In the genomic region with DNA sequence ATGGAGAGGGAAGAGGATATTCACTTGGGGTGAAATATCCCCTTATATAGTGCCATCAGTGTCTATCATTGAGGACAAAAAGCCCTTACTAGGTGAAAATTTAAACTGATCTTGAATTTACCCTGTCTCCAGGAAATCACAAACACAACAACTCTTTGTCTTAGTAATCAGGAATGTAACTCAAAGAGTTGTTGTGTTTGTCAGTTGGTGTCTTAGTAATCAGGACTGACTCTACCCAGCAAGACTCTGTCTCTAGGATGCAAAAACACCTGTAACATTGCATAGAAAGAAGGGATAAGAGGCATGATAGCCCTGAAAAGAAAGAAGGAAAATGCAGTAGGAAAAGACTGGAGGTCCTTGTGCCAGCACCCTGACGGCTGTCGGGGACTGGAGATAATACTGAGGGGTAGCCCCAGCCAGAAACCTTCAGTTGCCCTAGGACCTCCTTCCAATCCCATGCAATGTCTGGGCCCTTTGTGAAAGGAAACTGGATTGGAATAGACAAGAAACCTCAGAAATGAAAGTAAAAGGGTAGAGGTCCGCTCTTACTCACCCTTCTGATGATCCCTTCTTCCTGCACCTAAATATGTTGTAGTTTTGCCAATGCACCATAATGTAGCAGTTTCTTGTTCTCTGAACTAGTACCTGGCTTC, we compare ENCODE assay signal across 8 cellular contexts. TPM values are rescaled to one million over a fixed set of nuclear protein-coding genes. Genes with fewer than 3 reads are reported as not detected.
A peak's percentile ranks its signal among the peaks of the same experiment; 100 is the strongest.
DNase-seq lines count a peak whose midpoint lies in the region; ATAC-seq and TF ChIP-seq lines count a peak whose summit lies in the region.
"Had no signal": no experiment of that assay in that cellular context is flagged by ENCODE, and none has a peak within 500 bp of the region (broad histone marks: within the 10 kb centered on the region; RNA-seq: fewer than 3 reads in every experiment).

No MANE protein-coding gene starts in this region.

- peaks cover 14% of the 10 kb centered on the region for H3K79me2 ChIP-seq in neural progenitor cell (ENCODE audit: low read depth)

- CTCF ChIA-PET in activated CD4-positive, alpha-beta memory T cell treated with anti-CD3 and anti-CD28 coated beads for 36 hours (lab: Charles Lee) = interaction anchor here (0.9 to 5.1 kb wide), 5 partner anchors 12 to 205 kb away, joined by 3 to 43 read pairs (median 4); no protein-coding TSS in a partner anchor
- CTCF ChIA-PET in naive thymus-derived CD4-positive, alpha-beta T cell (lab: Charles Lee) = interaction anchor here (0.5 to 1.7 kb wide), 4 partner anchors 12 to 275 kb away, joined by 3 to 7 read pairs (median 5); no protein-coding TSS in a partner anchor

- POLR2A ChIA-PET in activated CD4-positive, alpha-beta memory T cell treated with anti-CD3 and anti-CD28 coated beads for 36 hours (lab: Charles Lee) = no interaction called here
- POLR2A ChIA-PET in naive thymus-derived CD4-positive, alpha-beta T cell (lab: Charles Lee) = no interaction called here

- no peak for TF ChIP-seq CTCF in neural progenitor cell (IDR thresholded peaks at IDR 0.05)

- intact Hi-C loops in activated CD4-positive, alpha-beta memory T cell treated with anti-CD3 and anti-CD28 coated beads for 36 hours (cut with micrococcal nuclease) = loop anchor here (1.0 to 10.0 kb wide), 4 partner anchors 12 to 205 kb away; no protein-coding TSS in a partner anchor
- intact Hi-C loops in naive thymus-derived CD4-positive, alpha-beta T cell (cut with micrococcal nuclease) = loop anchor here (1.0 to 2.0 kb wide), 4 partner anchors 12 to 205 kb away; a partner anchor contains a TSS

- H2AFZ ChIP-seq in neural progenitor cell (replicated peaks) = no peak overlapping the region

- DNase-seq in activated CD4-positive, alpha-beta memory T cell treated with anti-CD3 and anti-CD28 coated beads for 36 hours = no peak
- no peak for DNase-seq in naive thymus-derived CD4-positive, alpha-beta T cell
- DNase-seq in neural progenitor cell (ENCODE audit: low spot score) = no peak
- no peak for DNase-seq in GM19240 (ENCODE audit: insufficient read length, low spot score)
- no peak for DNase-seq in stimulated activated CD4-positive, alpha-beta T cell treated with anti-CD3 and anti-CD28 coated beads, Interleukin-2, amount 100 ng/mL, for 24 hours

- H3K9me3 Mint-ChIP-seq in activated CD4-positive, alpha-beta memory T cell treated with anti-CD3 and anti-CD28 coated beads for 36 hours = peaks cover 29% of the 10 kb centered on the region
- H3K9me3 Mint-ChIP-seq in naive thymus-derived CD4-positive, alpha-beta T cell = peaks cover 0 to 35% (median 6%) of the 10 kb centered on the region in 11 donors
- peaks cover 10% of the 10 kb centered on the region for H3K9me3 Mint-ChIP-seq in neural progenitor cell

- peak overlapping the region; percentile 11 for H3K4me3 ChIP-seq in naive thymus-derived CD4-positive, alpha-beta T cell (ENCODE audit: low read length)
- no peak overlapping the region for H3K4me3 ChIP-seq in neural progenitor cell

- H3K4me1 ChIP-seq in naive thymus-derived CD4-positive, alpha-beta T cell (ENCODE audit: control insufficient read depth in 2 of 2, insufficient read depth in 2 of 2, low read length in 2 of 2) = peaks cover 0 to 6% of the 10 kb centered on the region in 2 donors
- H3K4me1 ChIP-seq in neural progenitor cell = no peaks in the 10 kb centered on the region

- H3K9me3 ChIP-seq in naive thymus-derived CD4-positive, alpha-beta T cell (ENCODE audit: control insufficient read depth in 2 of 3, low read length in 3 of 3) = peaks cover 0 to 11% (median 0%) of the 10 kb centered on the region in 3 experiments
- H3K9me3 ChIP-seq in neural progenitor cell (ENCODE audit: low read depth) = peaks cover 24% of the 10 kb centered on the region

- no peak overlapping the region for H3K9ac ChIP-seq in neural progenitor cell

- no peak overlapping the region for H3K4me2 ChIP-seq in neural progenitor cell

- no peaks in the 10 kb centered on the region for H3K36me3 ChIP-seq in naive thymus-derived CD4-positive, alpha-beta T cell (ENCODE audit: control insufficient read depth in 2 of 3, insufficient read depth in 3 of 3, low read length in 3 of 3)
- H3K36me3 ChIP-seq in neural progenitor cell = peaks cover 21% of the 10 kb centered on the region

- H3K27me3 ChIP-seq in naive thymus-derived CD4-positive, alpha-beta T cell (ENCODE audit: control insufficient read depth in 2 of 2, insufficient read depth in 2 of 2, low read length in 2 of 2) = no peaks in the 10 kb centered on the region
- H3K27me3 ChIP-seq in neural progenitor cell = no peaks in the 10 kb centered on the region

- H3K27me3 Mint-ChIP-seq in activated CD4-positive, alpha-beta memory T cell treated with anti-CD3 and anti-CD28 coated beads for 36 hours = no peaks in the 10 kb centered on the region
- H3K27me3 Mint-ChIP-seq in naive thymus-derived CD4-positive, alpha-beta T cell = no peaks in the 10 kb centered on the region
- no peaks in the 10 kb centered on the region for H3K27me3 Mint-ChIP-seq in neural progenitor cell (ENCODE audit: insufficient read depth, low read depth)
- H3K27me3 Mint-ChIP-seq: naive B cell had no signal

- H3K4me3 Mint-ChIP-seq in activated CD4-positive, alpha-beta memory T cell treated with anti-CD3 and anti-CD28 coated beads for 36 hours = peak overlapping the region; percentile 45
- H3K4me3 Mint-ChIP-seq in naive thymus-derived CD4-positive, alpha-beta T cell = peak overlapping the region; percentile 40 to 83 (median 64)
- H3K4me3 Mint-ChIP-seq in neural progenitor cell = no peak overlapping the region
- H3K4me3 Mint-ChIP-seq: naive B cell had no signal

- H3K27ac ChIP-seq in naive thymus-derived CD4-positive, alpha-beta T cell (ENCODE audit: low read depth, low read length) = no peak overlapping the region
- H3K27ac ChIP-seq in neural progenitor cell = no peak overlapping the region

- peaks cover 14% of the 10 kb centered on the region for H3K36me3 Mint-ChIP-seq in activated CD4-positive, alpha-beta memory T cell treated with anti-CD3 and anti-CD28 coated beads for 36 hours
- H3K36me3 Mint-ChIP-seq in naive thymus-derived CD4-positive, alpha-beta T cell = peaks cover 0 to 23% (median 16%) of the 10 kb centered on the region in 5 donors
- H3K36me3 Mint-ChIP-seq in neural progenitor cell = peaks cover 9% of the 10 kb centered on the region

- H3K27ac Mint-ChIP-seq in activated CD4-positive, alpha-beta memory T cell treated with anti-CD3 and anti-CD28 coated beads for 36 hours = peak overlapping the region; percentile 40
- peak overlapping the region in 7 of 9 donors; percentile 0 to 81 (median 23) for H3K27ac Mint-ChIP-seq in naive thymus-derived CD4-positive, alpha-beta T cell
- no peak overlapping the region for H3K27ac Mint-ChIP-seq in neural progenitor cell

- H3F3A ChIP-seq in neural progenitor cell (ENCODE audit: low read depth) = no peaks in the 10 kb centered on the region

- ATAC-seq in GM18870 (IDR thresholded peaks at IDR 0.05; ENCODE audit: unreplicated experiment) = peak; percentile 44
- peak; percentile 16 for ATAC-seq in HG02678 (IDR thresholded peaks at IDR 0.05; ENCODE audit: unreplicated experiment)
- no peak for ATAC-seq in naive thymus-derived CD4-positive, alpha-beta T cell

- no peaks in the 10 kb centered on the region for H4K20me1 ChIP-seq in neural progenitor cell (ENCODE audit: low read depth)

- peaks cover 13% of the 10 kb centered on the region for H3K4me1 Mint-ChIP-seq in activated CD4-positive, alpha-beta memory T cell treated with anti-CD3 and anti-CD28 coated beads for 36 hours (ENCODE audit: low read depth)
- peaks cover 9 to 22% (median 16%) of the 10 kb centered on the region in 7 donors for H3K4me1 Mint-ChIP-seq in naive thymus-derived CD4-positive, alpha-beta T cell
- no peaks in the 10 kb centered on the region for H3K4me1 Mint-ChIP-seq in neural progenitor cell

RNA-seq across cellular contexts. Expression of a gene that starts 45.3 kb away (rescaled TPM):
- 100 to 1,000 TPM; 610 to 614 TPM for total RNA-seq in activated CD4-positive, alpha-beta memory T cell treated with anti-CD3 and anti-CD28 coated beads for 36 hours
- total RNA-seq in naive thymus-derived CD4-positive, alpha-beta T cell = 100 to 1,000 TPM in 3 of 5 experiments, 10 to 100 TPM in 2; 89.3 to 542 (median 106) TPM
- 100 to 1,000 TPM; 154 to 232 TPM for polyA plus RNA-seq in naive thymus-derived CD4-positive, alpha-beta T cell
- 655 and 1,033 TPM in 2 replicates for total RNA-seq in neural progenitor cell (ENCODE audit: low replicate concordance)
